Comparison of ENCODE assay signal across 8 cellular contexts in the genomic region with DNA sequence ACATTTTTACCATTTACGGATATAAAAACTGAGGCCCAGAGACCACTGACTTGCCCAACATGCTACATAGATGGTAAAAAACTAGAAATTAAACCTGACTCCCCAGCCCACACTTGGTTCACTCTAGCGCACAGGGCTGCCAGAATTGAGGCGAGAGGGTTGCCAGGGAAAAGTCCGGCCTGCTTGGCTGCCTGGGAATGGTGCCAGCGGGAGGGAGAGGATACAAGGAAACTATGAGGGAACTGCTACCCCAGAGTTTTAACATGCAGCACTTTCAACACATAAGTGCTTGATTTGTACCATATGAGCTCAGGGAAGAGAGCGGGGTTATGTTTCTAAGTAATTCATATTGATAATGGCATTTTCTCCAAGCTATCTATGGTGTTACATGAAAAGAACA. TPM values are rescaled to one million over a fixed set of nuclear protein-coding genes. Genes with fewer than 3 reads are reported as not detected.
DNase-seq lines count a peak whose midpoint lies in the region; TF ChIP-seq lines count a peak whose summit lies in the region.
"Not testable (repeated sequence)": the region's sequence is repeated elsewhere in the genome, so short reads cannot be mapped to it uniquely, and the experiment has no call there.

No MANE protein-coding gene starts in this region.

- TF ChIP-seq CTCF in AG09319 (IDR thresholded peaks at IDR 0.05; ENCODE audit: low read depth, low read length); LNCaP clone FGC (IDR thresholded peaks at IDR 0.05; ENCODE audit: control insufficient read depth, extremely low read depth, insufficient read depth); colonic mucosa (IDR thresholded peaks at IDR 0.05); ovary (IDR thresholded peaks at IDR 0.05): not testable (repeated sequence)

- H3K4me3 ChIP-seq in LNCaP clone FGC (ENCODE audit: low read depth, low read length); adipocyte (ENCODE audit: low read length); colonic mucosa; ovary: not testable (repeated sequence)

- not testable (repeated sequence) for TF ChIP-seq POLR2A in ovary (IDR thresholded peaks at IDR 0.05)

- H3K9me3 ChIP-seq in adipocyte (ENCODE audit: control insufficient read depth, low read length); colonic mucosa; ovary: not testable (repeated sequence)

- peak overlapping the region; percentile 47 for H3K9ac ChIP-seq in adipocyte (ENCODE audit: low read length)
- H3K9ac ChIP-seq in colonic mucosa (ENCODE audit: low read depth in 2 of 2, low read length in 2 of 2), result not testable (repeated sequence)

- not testable (repeated sequence) for H3K27me3 ChIP-seq in adipocyte (replicated peaks; ENCODE audit: control insufficient read depth, insufficient read depth, low read length); colonic mucosa; ovary

- peak; percentile 91 for DNase-seq in AG09319 (ENCODE audit: extremely low read depth, low read depth)
- peak; percentile 44 for DNase-seq in LNCaP clone FGC (ENCODE audit: low read depth)
- peak; percentile 93 for DNase-seq in adipocyte (ENCODE audit: low read depth)
- DNase-seq in colonic mucosa, result peak; percentile 78
- DNase-seq in glomerular visceral epithelial cell (ENCODE audit: extremely low spot score), result peak; percentile 13
- peak; percentile 41 for DNase-seq in kidney tubule cell (ENCODE audit: low spot score)
- peak; percentile 84 to 92 (median 88) for DNase-seq in ovary
- DNase-seq in stromal cell of bone marrow (ENCODE audit: low read depth), result peak; percentile 81

- not testable (repeated sequence) for H3K27ac ChIP-seq in colonic mucosa, ovary

- intact Hi-C loops in colonic mucosa (cut with DNase I), result not testable (repeated sequence)
- intact Hi-C loops in ovary (cut with DNase I), result loop anchor here in 1 of 4 donors (10.0 kb wide), 1 partner anchor 92 kb away; the partner anchor contains the start of genes EARS2 and UBFD1

- not testable (repeated sequence) for H3K4me1 ChIP-seq in adipocyte (ENCODE audit: control insufficient read depth, insufficient read depth, low read length); colonic mucosa; ovary (ENCODE audit: insufficient read depth)

- TF ChIP-seq EP300 in ovary (IDR thresholded peaks at IDR 0.05), result not testable (repeated sequence)

- H3K36me3 ChIP-seq in adipocyte (ENCODE audit: control insufficient read depth, insufficient read depth, low read length, severe bottlenecking), result peaks cover 20% of the 10 kb centered on the region
- H3K36me3 ChIP-seq in colonic mucosa, ovary: not testable (repeated sequence)

- WGBS in ovary, 3 donors, result 5 to 19% (median 10%) methylated on average over 5 to 6 of the region's 6 CpGs

RNA-seq across cellular contexts. Expression of gene COG7, which starts 10.0 kb away (rescaled TPM):
- total RNA-seq in colonic mucosa, result 10 to 100 TPM; 31.4 to 40.0 TPM
- 10 to 100 TPM; 16.5 to 21.5 (median 19.3) TPM for total RNA-seq in ovary
- 10 to 100 TPM; 13.8 to 15.1 TPM for polyA plus RNA-seq in ovary

RNA-seq across cellular contexts. Expression of gene GGA2, which starts 47.3 kb away (rescaled TPM):
- total RNA-seq in colonic mucosa (10 to 100 TPM; 45.3 to 48.0 TPM), ovary (100 to 1,000 TPM in 1 of 7 donors, 10 to 100 TPM in 6; 27.1 to 111 (median 83.3) TPM)
- 100 to 1,000 TPM in 1 of 2 donors, 10 to 100 TPM in 1; 36.3 to 141 TPM for polyA plus RNA-seq in ovary

Comparison
In these comparisons a context has a peak if more than half of its experiments do, and no peak if none do; other contexts are left out.
1. DNase-seq: peak in every context shown above with its lines; median percentile 93 in adipocyte; 91 in AG09319; 88 in ovary; 81 in stromal cell of bone marrow; 78 in colonic mucosa; 44 in LNCaP clone FGC; 41 in kidney tubule cell; 13 in glomerular visceral epithelial cell.